ENCODE assay signal across 16 cellular contexts in the genomic region with DNA sequence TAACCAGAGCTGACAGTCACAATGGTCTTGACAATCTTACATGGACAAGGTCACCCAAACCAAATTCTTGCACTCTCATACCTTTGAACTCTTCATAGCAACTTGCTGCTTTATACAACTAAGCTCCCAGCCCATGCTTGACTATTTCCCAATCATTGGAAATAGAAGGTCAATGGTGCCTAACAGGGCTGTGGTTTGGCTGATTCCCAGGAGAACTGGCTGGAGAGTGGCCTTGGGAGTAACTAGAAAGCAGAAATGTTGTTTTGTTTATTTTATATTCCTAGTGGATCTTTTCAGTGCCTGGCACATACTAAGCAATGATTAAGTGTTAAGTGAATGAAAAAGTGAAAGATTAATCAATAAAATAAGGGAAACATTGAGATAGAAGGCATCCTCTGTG. TPM values are rescaled to one million over a fixed set of nuclear protein-coding genes. Genes with fewer than 3 reads are reported as not detected.
"Had no signal": no experiment of that assay in that cellular context is flagged by ENCODE, and none has a peak within 500 bp of the region (broad histone marks: within the 10 kb centered on the region; RNA-seq: fewer than 3 reads in every experiment).

No MANE protein-coding gene starts in this region.

- DNase-seq: activated CD4-positive, alpha-beta memory T cell treated with anti-CD3 and anti-CD28 coated beads for 36 hours; activated gamma-delta T cell treated with Interleukin-2 at 50 U/mL for 16 hours; activated naive CD8-positive, alpha-beta T cell treated with anti-CD3 and anti-CD28 coated beads, Interleukin-2, amount 10 ng/mL, durations not matched to agents 7 days and 5 days; activated T-cell treated with anti-CD3 and anti-CD28 coated beads, Interleukin-2, amount 50 U/mL, for 72 hours; immature natural killer cell; ovary; stomach had no signal

- H3K9me3 ChIP-seq: ascending aorta, ovary, stomach, vagina had no signal

- ATAC-seq: activated T-cell treated with anti-CD3 and anti-CD28 coated beads, Interleukin-2, amount 50 U/mL, for 72 hours had no signal

- H3K4me3 Mint-ChIP-seq: activated CD4-positive, alpha-beta memory T cell treated with anti-CD3 and anti-CD28 coated beads for 36 hours; activated naive CD8-positive, alpha-beta T cell treated with anti-CD3 and anti-CD28 coated beads, Interleukin-2, amount 10 ng/mL, durations not matched to agents 7 days and 5 days; activated T-cell treated with anti-CD3 and anti-CD28 coated beads, Interleukin-2, amount 50 U/mL, for 72 hours; immature natural killer cell; neural progenitor cell had no signal

- H3K36me3 ChIP-seq: ascending aorta, neural progenitor cell, ovary, stomach, vagina had no signal

- H3K27ac Mint-ChIP-seq: activated CD4-positive, alpha-beta memory T cell treated with anti-CD3 and anti-CD28 coated beads for 36 hours; activated naive CD8-positive, alpha-beta T cell treated with anti-CD3 and anti-CD28 coated beads, Interleukin-2, amount 10 ng/mL, durations not matched to agents 7 days and 5 days; activated T-cell treated with anti-CD3 and anti-CD28 coated beads, Interleukin-2, amount 50 U/mL, for 72 hours; immature natural killer cell; neural progenitor cell had no signal

- H3K9ac ChIP-seq: neural progenitor cell had no signal

- H3K4me3 ChIP-seq: ascending aorta, neural progenitor cell, ovary, stomach, vagina had no signal

- H3K9me3 Mint-ChIP-seq: activated CD4-positive, alpha-beta memory T cell treated with anti-CD3 and anti-CD28 coated beads for 36 hours had no signal

- H3K4me1 Mint-ChIP-seq: activated naive CD8-positive, alpha-beta T cell treated with anti-CD3 and anti-CD28 coated beads, Interleukin-2, amount 10 ng/mL, durations not matched to agents 7 days and 5 days; immature natural killer cell had no signal

- H3K27me3 ChIP-seq: ascending aorta, neural progenitor cell, ovary, stomach, vagina had no signal

- FAIRE-seq: bronchial epithelial cell had no signal

- H2AFZ ChIP-seq: neural progenitor cell had no signal

- H3K36me3 Mint-ChIP-seq: activated CD4-positive, alpha-beta memory T cell treated with anti-CD3 and anti-CD28 coated beads for 36 hours; activated naive CD8-positive, alpha-beta T cell treated with anti-CD3 and anti-CD28 coated beads, Interleukin-2, amount 10 ng/mL, durations not matched to agents 7 days and 5 days; immature natural killer cell; neural progenitor cell had no signal

- H3K4me2 ChIP-seq: neural progenitor cell had no signal

- H3K27ac ChIP-seq: ascending aorta, neural progenitor cell, ovary, stomach, vagina had no signal

- H3K4me1 ChIP-seq: ascending aorta, neural progenitor cell, stomach, vagina had no signal

RNA-seq across cellular contexts. Expression of a gene that starts 3.0 kb away (rescaled TPM):
- total RNA-seq: activated CD4-positive, alpha-beta memory T cell treated with anti-CD3 and anti-CD28 coated beads for 36 hours; activated naive CD8-positive, alpha-beta T cell treated with anti-CD3 and anti-CD28 coated beads, Interleukin-2, amount 10 ng/mL, durations not matched to agents 7 days and 5 days; activated T-cell treated with anti-CD3 and anti-CD28 coated beads, Interleukin-2, amount 50 U/mL, for 72 hours; ascending aorta; bronchial epithelial cell; chondrocyte; fibroblast of lung; glomerular endothelial cell; ovary; skeletal muscle tissue; stomach; vagina had no signal
- polyA plus RNA-seq: fibroblast of lung, immature natural killer cell, ovary, stomach, thymus had no signal

RNA-seq across cellular contexts. Expression of a gene that starts 20.3 kb away (rescaled TPM):
- total RNA-seq: activated CD4-positive, alpha-beta memory T cell treated with anti-CD3 and anti-CD28 coated beads for 36 hours; activated naive CD8-positive, alpha-beta T cell treated with anti-CD3 and anti-CD28 coated beads, Interleukin-2, amount 10 ng/mL, durations not matched to agents 7 days and 5 days; activated T-cell treated with anti-CD3 and anti-CD28 coated beads, Interleukin-2, amount 50 U/mL, for 72 hours; ascending aorta; bronchial epithelial cell; chondrocyte; fibroblast of lung; glomerular endothelial cell; ovary; skeletal muscle tissue; vagina had no signal
- polyA plus RNA-seq: immature natural killer cell had no signal

RNA-seq across cellular contexts. Expression of a gene that starts 23.3 kb away (rescaled TPM):
- total RNA-seq: activated CD4-positive, alpha-beta memory T cell treated with anti-CD3 and anti-CD28 coated beads for 36 hours; activated naive CD8-positive, alpha-beta T cell treated with anti-CD3 and anti-CD28 coated beads, Interleukin-2, amount 10 ng/mL, durations not matched to agents 7 days and 5 days; activated T-cell treated with anti-CD3 and anti-CD28 coated beads, Interleukin-2, amount 50 U/mL, for 72 hours; ascending aorta; bronchial epithelial cell; chondrocyte; fibroblast of lung; glomerular endothelial cell; ovary; skeletal muscle tissue; stomach; vagina had no signal
- polyA plus RNA-seq: fibroblast of lung, immature natural killer cell, ovary, stomach had no signal

RNA-seq across cellular contexts. Expression of a gene that starts 55.1 kb away (rescaled TPM):
- total RNA-seq: activated CD4-positive, alpha-beta memory T cell treated with anti-CD3 and anti-CD28 coated beads for 36 hours; activated naive CD8-positive, alpha-beta T cell treated with anti-CD3 and anti-CD28 coated beads, Interleukin-2, amount 10 ng/mL, durations not matched to agents 7 days and 5 days; activated T-cell treated with anti-CD3 and anti-CD28 coated beads, Interleukin-2, amount 50 U/mL, for 72 hours; ascending aorta; bronchial epithelial cell; chondrocyte; fibroblast of lung; glomerular endothelial cell; ovary; skeletal muscle tissue; stomach; vagina had no signal
- polyA plus RNA-seq: fibroblast of lung, immature natural killer cell, ovary, stomach had no signal
